8 cellular contexts compared by ENCODE assay signal in genomic region chr1:172662464-172663109, GRCh38. TPM values are rescaled to one million over a fixed set of nuclear protein-coding genes. Genes with fewer than 3 reads are reported as not detected.
DNase-seq lines count a peak whose midpoint lies in the region; ATAC-seq and TF ChIP-seq lines count a peak whose summit lies in the region.

No MANE protein-coding gene starts in this region.

- no peaks in the 10 kb centered on the region for H3K36me3 Mint-ChIP-seq in Calu3 (ENCODE audit: insufficient read depth, unreplicated experiment)

- intact Hi-C loops in Calu3 (cut with micrococcal nuclease; ENCODE audit: unreplicated experiment), result no loop called here
- intact Hi-C loops in esophagus muscularis mucosa (cut with DNase I), result no loop called here

- no peak for TF ChIP-seq EP300 in esophagus muscularis mucosa (IDR thresholded peaks at IDR 0.05)

- TF ChIP-seq CTCF in Calu3 (IDR thresholded peaks at IDR 0.05; ENCODE audit: unreplicated experiment) (no peak), esophagus muscularis mucosa (IDR thresholded peaks at IDR 0.05) (no peak)

- no peak overlapping the region for H3K4me3 ChIP-seq in esophagus muscularis mucosa

- no peak overlapping the region for H3K27ac ChIP-seq in esophagus muscularis mucosa (replicated peaks in 1 of 4)

- H3K27ac Mint-ChIP-seq in Calu3 (ENCODE audit: unreplicated experiment), result no peak overlapping the region

- DNase-seq in Calu3, result peak; percentile 67
- DNase-seq in NAMALWA (ENCODE audit: low spot score), result peak; percentile 69
- peak; percentile 72 to 90 (median 84) for DNase-seq in activated CD8-positive, alpha-beta memory T cell treated with anti-CD3 and anti-CD28 coated beads for 48 hours (ENCODE audit: low read depth in 2 of 3, low spot score in 2 of 3)
- DNase-seq in esophagus muscularis mucosa (ENCODE audit: extremely low spot score), result peak; percentile 92
- peak; percentile 71 to 73 for DNase-seq in stimulated activated CD4-positive, alpha-beta T cell treated with anti-CD3 and anti-CD28 coated beads, Interleukin-15, amount 100 ng/mL, for 1 hour (ENCODE audit: low read depth in 1 of 2, low spot score in 1 of 2)
- no peak for DNase-seq in cerebellar cortex (ENCODE audit: low spot score)
- no peak for DNase-seq in NCI-H345 (lab: John Stamatoyannopoulos, UW)

- 46% methylated on average over 13 of the region's 14 CpGs for WGBS in esophagus muscularis mucosa

- CTCF ChIA-PET in Calu3 (lab: Charles Lee), result interaction anchor here (1.9 kb wide), 1 partner anchor 11 kb away, joined by 4 read pairs; no protein-coding TSS in a partner anchor

- ATAC-seq in GM21825 (IDR thresholded peaks at IDR 0.05; ENCODE audit: unreplicated experiment), result peak; percentile 90

- H3K27me3 ChIP-seq in esophagus muscularis mucosa, result no peaks in the 10 kb centered on the region

- H3K4me3 Mint-ChIP-seq in Calu3 (ENCODE audit: low read depth, unreplicated experiment), result peak overlapping the region; percentile 27

- H3K36me3 ChIP-seq in esophagus muscularis mucosa, result no peaks in the 10 kb centered on the region

- BruUV-seq in Calu3 (replicated peaks; lab: Mats Ljungman, UMichigan), result no TSS peak

- no peaks in the 10 kb centered on the region for H3K4me1 ChIP-seq in esophagus muscularis mucosa

- H3K4me1 Mint-ChIP-seq in Calu3 (ENCODE audit: low read depth, unreplicated experiment), result peaks cover 33% of the 10 kb centered on the region

- H3K9me3 Mint-ChIP-seq in Calu3 (ENCODE audit: low read depth, unreplicated experiment), result no peaks in the 10 kb centered on the region

- no peaks in the 10 kb centered on the region for H3K27me3 Mint-ChIP-seq in Calu3 (ENCODE audit: unreplicated experiment)

- no peak for TF ChIP-seq POLR2A in esophagus muscularis mucosa (IDR thresholded peaks at IDR 0.05; ENCODE audit: low read depth)

- H3K9me3 ChIP-seq in esophagus muscularis mucosa, result no peaks in the 10 kb centered on the region

RNA-seq across cellular contexts. Expression of gene FASLG, which starts 3.7 kb away (rescaled TPM):
- not detected in 2 replicates for total RNA-seq in Calu3 (2022)
- under 1 TPM in 1 of 4 donors, not detected in 3; 0.33 TPM for total RNA-seq in esophagus muscularis mucosa

Comparison
In these comparisons a context has a peak if more than half of its experiments do, and no peak if none do; other contexts are left out.
1. DNase-seq: peak in Calu3 (single experiment), NAMALWA (single experiment), activated CD8-positive, alpha-beta memory T cell treated with anti-CD3 and anti-CD28 coated beads for 48 hours (3 of 3), esophagus muscularis mucosa (single experiment) and stimulated activated CD4-positive, alpha-beta T cell treated with anti-CD3 and anti-CD28 coated beads, Interleukin-15, amount 100 ng/mL, for 1 hour (2 of 2); none in cerebellar cortex (single experiment) and NCI-H345 (single experiment).